In the genomic region with DNA sequence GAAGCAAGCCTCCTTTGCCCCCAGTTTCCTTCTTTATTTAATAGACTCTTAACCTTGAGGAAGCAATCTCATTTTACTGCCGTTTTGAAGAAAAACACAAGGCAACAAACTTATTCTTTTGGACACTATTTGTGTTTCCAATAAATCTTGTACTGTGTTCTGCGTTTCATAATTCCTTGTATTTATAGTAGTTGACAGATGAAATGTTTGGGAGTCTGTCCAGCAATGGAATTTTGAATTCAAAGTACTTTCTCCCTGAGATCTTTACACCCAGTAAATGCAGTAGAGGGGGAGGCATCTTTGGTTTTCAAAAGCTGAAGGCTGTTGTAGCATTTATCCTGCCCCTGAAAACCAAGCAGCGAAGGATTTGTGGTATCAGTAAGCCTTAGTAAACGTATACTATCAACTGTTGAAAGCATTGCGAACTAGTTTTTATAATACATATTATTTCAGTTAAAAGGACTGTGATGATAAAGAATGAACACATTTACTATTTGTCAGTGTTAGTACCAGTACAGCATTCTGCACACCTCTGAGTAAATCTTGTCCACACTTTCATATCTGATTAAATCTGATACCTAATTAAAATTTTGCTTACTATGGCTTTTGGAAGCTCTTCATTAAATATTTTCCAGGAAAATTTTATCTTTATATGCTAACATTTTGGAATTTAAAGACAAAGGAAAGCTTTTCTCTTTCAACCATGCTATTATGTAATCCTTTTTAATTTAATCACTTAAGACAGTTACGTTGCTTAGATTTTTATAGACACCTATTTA, we compare ENCODE assay signal across 8 cellular contexts.
DNase-seq lines count a peak whose midpoint lies in the region; ATAC-seq and TF ChIP-seq lines count a peak whose summit lies in the region.

No MANE protein-coding gene starts in this region.

- peaks cover 39% of the 10 kb centered on the region for H3K36me3 Mint-ChIP-seq in CD4-positive, CD25-positive, alpha-beta regulatory T cell
- H3K36me3 Mint-ChIP-seq in progenitor cell of endocrine pancreas (ENCODE audit: insufficient read depth): peaks cover 22% of the 10 kb centered on the region

- TF ChIP-seq CTCF in neutrophil (IDR thresholded peaks at IDR 0.05): no peak
- no peak for TF ChIP-seq CTCF in progenitor cell of endocrine pancreas (IDR thresholded peaks at IDR 0.05; ENCODE audit: unreplicated experiment)

- no peak for DNase-seq in CD4-positive, CD25-positive, alpha-beta regulatory T cell
- DNase-seq in RPMI7951 (ENCODE audit: low read depth): peak; percentile 17
- no peak for DNase-seq in progenitor cell of endocrine pancreas (ENCODE audit: low spot score, unreplicated experiment)
- DNase-seq in GF-D8 (lab: John Stamatoyannopoulos, UW): no peak
- DNase-seq in SIG-M5 treated with dmso at 0.1 percent for 504 hours (lab: John Stamatoyannopoulos, UW; ENCODE audit: unreplicated experiment): no peak

- H3K27ac Mint-ChIP-seq in CD4-positive, CD25-positive, alpha-beta regulatory T cell: peak overlapping the region; percentile 66 to 85 (median 78)
- no peak overlapping the region for H3K27ac Mint-ChIP-seq in progenitor cell of endocrine pancreas

- peak overlapping the region; percentile 49 for H3K4me3 ChIP-seq in CD4-positive, CD25-positive, alpha-beta regulatory T cell (ENCODE audit: low read depth, low read length)
- H3K4me3 ChIP-seq in endocrine pancreas (ENCODE audit: control insufficient read depth, insufficient read depth, low read length): peak overlapping the region; percentile 72
- H3K4me3 ChIP-seq in neutrophil (ENCODE audit: low read depth in 1 of 2, low read length in 1 of 2): peak overlapping the region; percentile 16 to 23

- H3K27ac ChIP-seq in CD4-positive, CD25-positive, alpha-beta regulatory T cell (ENCODE audit: insufficient read depth, low read length, poor library complexity, severe bottlenecking): peak overlapping the region; percentile 41
- H3K27ac ChIP-seq in neutrophil: peak overlapping the region; percentile 60

- no peaks in the 10 kb centered on the region for H3K9me3 Mint-ChIP-seq in CD4-positive, CD25-positive, alpha-beta regulatory T cell
- H3K9me3 Mint-ChIP-seq in progenitor cell of endocrine pancreas (ENCODE audit: low read depth): no peaks in the 10 kb centered on the region

- peak overlapping the region; percentile 54 to 82 (median 74) for H3K4me3 Mint-ChIP-seq in CD4-positive, CD25-positive, alpha-beta regulatory T cell
- H3K4me3 Mint-ChIP-seq in progenitor cell of endocrine pancreas (ENCODE audit: low read depth): no peak overlapping the region

- peak overlapping the region; percentile 8 for H3K9ac ChIP-seq in endocrine pancreas (ENCODE audit: control insufficient read depth, insufficient read depth, low read length)

- H3K4me1 Mint-ChIP-seq in CD4-positive, CD25-positive, alpha-beta regulatory T cell: peaks cover 7 to 51% (median 34%) of the 10 kb centered on the region in 4 donors
- H3K4me1 Mint-ChIP-seq in progenitor cell of endocrine pancreas (ENCODE audit: low read depth): peaks cover 7% of the 10 kb centered on the region

- no peak for ATAC-seq in CD4-positive, CD25-positive, alpha-beta regulatory T cell (ENCODE audit: low read depth in 2 of 2)
- ATAC-seq in HG03521 (IDR thresholded peaks at IDR 0.05; ENCODE audit: unreplicated experiment): no peak

- H3K4me1 ChIP-seq in CD4-positive, CD25-positive, alpha-beta regulatory T cell (ENCODE audit: control insufficient read depth, insufficient read depth, low read length, poor library complexity, severe bottlenecking): peaks cover 7% of the 10 kb centered on the region
- H3K4me1 ChIP-seq in endocrine pancreas (ENCODE audit: control insufficient read depth, insufficient read depth, low read length) (peaks cover 8% of the 10 kb centered on the region), neutrophil (ENCODE audit: control insufficient read depth in 1 of 2, insufficient read depth in 1 of 2, low read depth in 1 of 2, low read length in 1 of 2) (peaks cover 0 to 15% of the 10 kb centered on the region in 2 experiments)

- H3K27me3 ChIP-seq in CD4-positive, CD25-positive, alpha-beta regulatory T cell (ENCODE audit: control insufficient read depth, insufficient read depth, low read length): no peaks in the 10 kb centered on the region
- H3K27me3 ChIP-seq in endocrine pancreas (ENCODE audit: control insufficient read depth, insufficient read depth, low read length) (no peaks in the 10 kb centered on the region), neutrophil (no peaks in the 10 kb centered on the region)

- no peaks in the 10 kb centered on the region for H3K27me3 Mint-ChIP-seq in CD4-positive, CD25-positive, alpha-beta regulatory T cell
- no peaks in the 10 kb centered on the region for H3K27me3 Mint-ChIP-seq in progenitor cell of endocrine pancreas

- no peaks in the 10 kb centered on the region for H3K9me3 ChIP-seq in CD4-positive, CD25-positive, alpha-beta regulatory T cell (ENCODE audit: control insufficient read depth in 2 of 2, low read length in 2 of 2)
- H3K9me3 ChIP-seq in endocrine pancreas (ENCODE audit: control insufficient read depth, low read length): no peaks in the 10 kb centered on the region
- no peaks in the 10 kb centered on the region for H3K9me3 ChIP-seq in neutrophil

- H3K36me3 ChIP-seq in CD4-positive, CD25-positive, alpha-beta regulatory T cell (ENCODE audit: control insufficient read depth, insufficient read depth, low read length): peaks cover 24% of the 10 kb centered on the region
- H3K36me3 ChIP-seq in endocrine pancreas (ENCODE audit: control insufficient read depth, insufficient read depth, low read length) (no peaks in the 10 kb centered on the region), neutrophil (peaks cover 23% of the 10 kb centered on the region)

Comparison
In these comparisons a context has a peak if more than half of its experiments do, and no peak if none do; other contexts are left out.
1. H3K4me3 ChIP-seq: peak in every context shown above with its lines; median percentile 72 in endocrine pancreas; 49 in CD4-positive, CD25-positive, alpha-beta regulatory T cell; 20 in neutrophil.